ENCODE assay signal across 9 cellular contexts in the genomic region with DNA sequence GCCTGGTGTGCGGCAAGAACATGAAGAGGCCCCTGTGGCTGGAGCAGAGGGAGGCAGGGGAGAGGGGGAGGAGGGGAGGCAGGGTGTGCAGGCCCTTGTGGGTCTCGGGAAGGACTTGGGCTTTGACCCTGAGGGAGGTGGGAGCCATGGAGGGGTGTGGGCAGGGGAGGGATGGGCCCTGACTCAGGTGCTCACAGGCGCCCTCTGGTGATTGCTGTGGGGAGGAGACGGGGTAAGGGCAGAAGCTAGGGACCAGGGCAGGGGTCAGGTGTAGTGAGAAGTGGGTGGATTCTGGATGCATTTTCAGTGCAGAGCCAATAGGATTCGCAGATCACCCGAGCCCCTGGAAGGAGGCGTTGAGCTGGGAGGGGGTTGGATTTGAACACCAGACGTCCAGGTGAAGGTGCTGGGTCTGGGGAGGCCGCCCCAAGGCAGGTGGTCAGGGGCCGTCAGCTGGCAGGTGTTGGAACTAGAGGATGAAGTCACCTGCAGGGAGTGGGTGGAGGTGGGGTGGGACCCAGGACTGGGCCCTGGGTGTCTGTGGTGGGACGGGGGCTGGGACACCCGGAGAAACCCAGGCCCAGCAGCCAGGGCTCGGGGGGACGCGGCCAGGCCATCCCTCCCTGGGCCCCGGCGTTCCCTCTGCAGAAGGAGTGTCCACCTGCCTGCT.
DNase-seq lines count a peak whose midpoint lies in the region; ATAC-seq and TF ChIP-seq lines count a peak whose summit lies in the region.
"Had no signal": no experiment of that assay in that cellular context is flagged by ENCODE, and none has a peak within 500 bp of the region (broad histone marks: within the 10 kb centered on the region; RNA-seq: fewer than 3 reads in every experiment).

No MANE protein-coding gene starts in this region.

- H3K9me3 ChIP-seq in MM.1S (replicated peaks; ENCODE audit: insufficient read depth, low read length), result no peaks in the 10 kb centered on the region
- H3K9me3 ChIP-seq: suprapubic skin had no signal

- ATAC-seq in activated T-helper 17 cell treated with anti-CD3 and anti-CD28 coated beads, Interleukin-2, amount 50 U/mL, for 72 hours (replicated peaks), result peak; percentile 61
- peak; percentile 65 for ATAC-seq in stimulated activated memory B cell treated with anti-CD40 and anti-IgM and Interleukin-4, amounts not matched to agents 10 μg/mL and 1 μg/mL and 100 μg/mL, for 72 hours
- ATAC-seq in GM18909 (IDR thresholded peaks at IDR 0.05; ENCODE audit: poor library complexity, unreplicated experiment), result no peak
- ATAC-seq in HG03045 (IDR thresholded peaks at IDR 0.05; ENCODE audit: unreplicated experiment), result no peak

- no peak overlapping the region for H3K4me3 Mint-ChIP-seq in activated T-helper 17 cell treated with anti-CD3 and anti-CD28 coated beads, Interleukin-2, amount 50 U/mL, for 72 hours
- no peak overlapping the region for H3K4me3 Mint-ChIP-seq in immature natural killer cell
- H3K4me3 Mint-ChIP-seq in stimulated activated memory B cell treated with anti-CD40 and anti-IgM and Interleukin-4, amounts not matched to agents 10 μg/mL and 1 μg/mL and 100 μg/mL, for 72 hours, result no peak overlapping the region

- TF ChIP-seq CTCF in MM.1S (IDR thresholded peaks at IDR 0.05; ENCODE audit: low read length), result peak; percentile 48

- H3K36me3 ChIP-seq in MM.1S (replicated peaks; ENCODE audit: insufficient read depth, low read length), result no peaks in the 10 kb centered on the region

- DNase-seq in ELF-1 (ENCODE audit: low read depth, low spot score) (peak; percentile 64), MM.1S (peak; percentile 20), immature natural killer cell (peak; percentile 36 to 39 (median 39)), superior temporal gyrus (ENCODE audit: extremely low spot score) (no peak)

- H3K9me2 ChIP-seq in MM.1S (replicated peaks; ENCODE audit: insufficient read depth, low read length), result no peaks in the 10 kb centered on the region

- no peaks in the 10 kb centered on the region for H4K20me1 ChIP-seq in MM.1S (ENCODE audit: insufficient read depth, low read length)

- H3K4me3 ChIP-seq in MM.1S (ENCODE audit: low read length), result no peak overlapping the region
- H3K4me3 ChIP-seq: suprapubic skin had no signal

- no peaks in the 10 kb centered on the region for H3K27me3 Mint-ChIP-seq in activated T-helper 17 cell treated with anti-CD3 and anti-CD28 coated beads, Interleukin-2, amount 50 U/mL, for 72 hours
- peaks cover 0 to 10% (median 2%) of the 10 kb centered on the region in 3 donors for H3K27me3 Mint-ChIP-seq in immature natural killer cell (ENCODE audit: low read depth in 3 of 3)
- no peaks in the 10 kb centered on the region for H3K27me3 Mint-ChIP-seq in stimulated activated memory B cell treated with anti-CD40 and anti-IgM and Interleukin-4, amounts not matched to agents 10 μg/mL and 1 μg/mL and 100 μg/mL, for 72 hours

- peaks cover 2% of the 10 kb centered on the region for H3K36me3 Mint-ChIP-seq in activated T-helper 17 cell treated with anti-CD3 and anti-CD28 coated beads, Interleukin-2, amount 50 U/mL, for 72 hours (ENCODE audit: low read depth)
- H3K36me3 Mint-ChIP-seq in immature natural killer cell, result peaks cover 0 to 3% (median under 1%) of the 10 kb centered on the region in 3 donors
- peaks cover 20% of the 10 kb centered on the region for H3K36me3 Mint-ChIP-seq in stimulated activated memory B cell treated with anti-CD40 and anti-IgM and Interleukin-4, amounts not matched to agents 10 μg/mL and 1 μg/mL and 100 μg/mL, for 72 hours

- H3K4me1 Mint-ChIP-seq in activated T-helper 17 cell treated with anti-CD3 and anti-CD28 coated beads, Interleukin-2, amount 50 U/mL, for 72 hours, result no peaks in the 10 kb centered on the region
- no peaks in the 10 kb centered on the region for H3K4me1 Mint-ChIP-seq in immature natural killer cell
- no peaks in the 10 kb centered on the region for H3K4me1 Mint-ChIP-seq in stimulated activated memory B cell treated with anti-CD40 and anti-IgM and Interleukin-4, amounts not matched to agents 10 μg/mL and 1 μg/mL and 100 μg/mL, for 72 hours

- no peak overlapping the region for H3K27ac ChIP-seq in MM.1S (ENCODE audit: low read length)
- H3K27ac ChIP-seq: suprapubic skin had no signal

- H3K9me3 Mint-ChIP-seq in activated T-helper 17 cell treated with anti-CD3 and anti-CD28 coated beads, Interleukin-2, amount 50 U/mL, for 72 hours, result peaks cover 4% of the 10 kb centered on the region
- peaks cover 2 to 9% (median 5%) of the 10 kb centered on the region in 6 donors for H3K9me3 Mint-ChIP-seq in immature natural killer cell
- peaks cover 3% of the 10 kb centered on the region for H3K9me3 Mint-ChIP-seq in stimulated activated memory B cell treated with anti-CD40 and anti-IgM and Interleukin-4, amounts not matched to agents 10 μg/mL and 1 μg/mL and 100 μg/mL, for 72 hours

- H3K4me2 ChIP-seq in MM.1S (ENCODE audit: low read depth, low read length), result no peak overlapping the region

- H3F3A ChIP-seq in MM.1S (ENCODE audit: insufficient read depth, low read length), result no peaks in the 10 kb centered on the region

- no peaks in the 10 kb centered on the region for H3K27me3 ChIP-seq in MM.1S (replicated peaks; ENCODE audit: insufficient read depth, low read length)
- H3K27me3 ChIP-seq: suprapubic skin had no signal

- no peaks in the 10 kb centered on the region for H3K4me1 ChIP-seq in MM.1S (ENCODE audit: low read length)

- H3K27ac Mint-ChIP-seq in activated T-helper 17 cell treated with anti-CD3 and anti-CD28 coated beads, Interleukin-2, amount 50 U/mL, for 72 hours, result no peak overlapping the region
- peak overlapping the region in 1 of 6 donors; percentile 56 for H3K27ac Mint-ChIP-seq in immature natural killer cell
- H3K27ac Mint-ChIP-seq in stimulated activated memory B cell treated with anti-CD40 and anti-IgM and Interleukin-4, amounts not matched to agents 10 μg/mL and 1 μg/mL and 100 μg/mL, for 72 hours, result peak overlapping the region; percentile 46

- H2AFZ ChIP-seq in MM.1S (ENCODE audit: low read length), result no peak overlapping the region

- no peaks in the 10 kb centered on the region for H3K79me2 ChIP-seq in MM.1S (ENCODE audit: low read length)

- no peak overlapping the region for H3K9ac ChIP-seq in MM.1S (ENCODE audit: low read length)

Comparison
In these comparisons a context has a peak if more than half of its experiments do, and no peak if none do; other contexts are left out.
1. ATAC-seq: peak in activated T-helper 17 cell treated with anti-CD3 and anti-CD28 coated beads, Interleukin-2, amount 50 U/mL, for 72 hours (single experiment) and stimulated activated memory B cell treated with anti-CD40 and anti-IgM and Interleukin-4, amounts not matched to agents 10 μg/mL and 1 μg/mL and 100 μg/mL, for 72 hours (single experiment); none in GM18909 (single experiment) and HG03045 (single experiment).